ENCODE assay signal across 9 cellular contexts in the genomic region with DNA sequence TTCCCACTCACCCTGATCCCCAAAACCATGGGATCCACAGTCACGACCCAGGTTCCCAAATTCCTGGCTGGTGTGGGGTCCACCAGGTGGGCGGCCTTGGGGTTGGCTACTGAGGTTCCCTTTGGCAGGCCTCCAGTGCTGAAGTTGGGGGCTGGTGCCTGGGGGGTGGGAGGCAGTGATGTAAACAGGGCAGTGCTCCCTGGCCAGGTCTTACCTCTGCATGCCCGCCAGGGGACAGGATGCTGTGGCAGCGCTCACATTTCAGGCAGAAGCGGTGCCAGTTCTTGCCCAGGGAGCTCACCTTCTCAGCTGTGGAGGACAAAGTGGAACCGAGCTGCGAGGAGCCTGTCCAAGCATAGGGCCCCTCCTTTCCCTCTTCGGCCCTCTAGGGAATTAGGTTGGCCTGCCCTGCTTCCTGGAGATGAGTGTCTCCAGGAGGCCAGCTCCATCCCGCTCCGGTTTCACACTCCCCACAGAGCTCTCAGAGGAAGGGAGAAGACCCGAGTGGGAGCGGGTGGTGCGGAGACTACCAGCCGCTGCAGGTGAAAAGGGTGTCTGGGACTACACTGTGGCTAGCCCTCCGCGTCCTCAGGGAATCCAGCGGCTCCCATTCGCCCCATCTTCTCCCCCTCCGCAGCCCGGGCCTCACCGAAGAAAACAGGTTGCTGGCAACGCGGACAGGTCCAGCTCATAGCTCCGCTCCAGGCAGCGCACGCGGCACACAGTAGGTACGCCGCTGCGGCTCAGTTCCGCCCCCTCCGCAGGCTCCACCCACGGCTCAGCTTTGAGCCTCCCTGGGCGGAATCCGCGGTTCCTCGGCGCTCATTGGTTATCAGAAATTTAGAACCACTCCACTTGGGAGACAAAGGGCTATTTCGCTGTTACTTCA. TPM values are rescaled to one million over a fixed set of nuclear protein-coding genes. Genes with fewer than 3 reads are reported as not detected.
DNase-seq lines count a peak whose midpoint lies in the region; ATAC-seq and TF ChIP-seq lines count a peak whose summit lies in the region.
"Had no signal": no experiment of that assay in that cellular context is flagged by ENCODE, and none has a peak within 500 bp of the region (broad histone marks: within the 10 kb centered on the region; RNA-seq: fewer than 3 reads in every experiment).

A gene with protein sequence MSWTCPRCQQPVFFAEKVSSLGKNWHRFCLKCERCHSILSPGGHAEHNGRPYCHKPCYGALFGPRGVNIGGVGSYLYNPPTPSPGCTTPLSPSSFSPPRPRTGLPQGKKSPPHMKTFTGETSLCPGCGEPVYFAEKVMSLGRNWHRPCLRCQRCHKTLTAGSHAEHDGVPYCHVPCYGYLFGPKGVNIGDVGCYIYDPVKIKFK (minus strand): TSS at position 726 of the 889 bp plus-strand sequence. CDS start 34 bp downstream, at position 692.

- BruUV-seq in Calu3 (replicated peaks; lab: Mats Ljungman, UMichigan): no TSS peak

- peak; percentile 74 for TF ChIP-seq CTCF in Calu3 (IDR thresholded peaks at IDR 0.05; ENCODE audit: unreplicated experiment)
- TF ChIP-seq CTCF in cardiac muscle cell (IDR thresholded peaks at IDR 0.05; ENCODE audit: low read depth, low read length): peak; percentile 33

- peaks cover 10% of the 10 kb centered on the region for H3K4me1 Mint-ChIP-seq in Calu3 (ENCODE audit: low read depth, unreplicated experiment)

- H3K27ac Mint-ChIP-seq in Calu3 (ENCODE audit: unreplicated experiment): no peak within 1 kb of the TSS

- H3K4me1 ChIP-seq in cardiac muscle cell (ENCODE audit: low read depth): no peaks in the 10 kb centered on the region

- H3K4me3 Mint-ChIP-seq in Calu3 (ENCODE audit: low read depth, unreplicated experiment): peak within 1 kb of the TSS; percentile 74

- intact Hi-C loops in Calu3 (cut with micrococcal nuclease; ENCODE audit: unreplicated experiment): no loop called here

- H3K27me3 Mint-ChIP-seq in Calu3 (ENCODE audit: unreplicated experiment): no peaks in the 10 kb centered on the region

- peaks cover 9% of the 10 kb centered on the region for H3K36me3 Mint-ChIP-seq in Calu3 (ENCODE audit: insufficient read depth, unreplicated experiment)

- CTCF ChIA-PET in Calu3 (lab: Charles Lee): interaction anchor here (0.7 to 2.2 kb wide), 16 partner anchors 8 to 329 kb away, joined by 3 to 38 read pairs (median 4); a partner anchor contains a TSS

- in situ Hi-C loops in KBM-7 (cut with MboI; ENCODE audit: low pct_unique_long_range_greater_than_20kb, low sequenced_read_pairs): no loop called here

- H3K9me3 ChIP-seq in cardiac muscle cell (ENCODE audit: low read depth): no peaks in the 10 kb centered on the region

- ATAC-seq in GM21619 (IDR thresholded peaks at IDR 0.05; ENCODE audit: unreplicated experiment): peak; percentile 62

- no peaks in the 10 kb centered on the region for H3K36me3 ChIP-seq in cardiac muscle cell

- H3K9me3 Mint-ChIP-seq in Calu3 (ENCODE audit: low read depth, unreplicated experiment): no peaks in the 10 kb centered on the region

- DNase-seq in Calu3: peak; percentile 74
- peak; percentile 70 for DNase-seq in NCI-H526 treated with DMSO at 0.1 percent for 48 hours (lab: John Stamatoyannopoulos, UW)
- peak; percentile 83 for DNase-seq in activated effector memory CD4-positive, alpha-beta T cell treated with anti-CD3 and anti-CD28 coated beads, Interleukin-2, amount 50 U/mL, for 16 hours
- DNase-seq in cardiac muscle cell (ENCODE audit: low read depth in 1 of 2, low spot score in 1 of 2): peak; percentile 36 to 67
- peak; percentile 16 for DNase-seq in renal cortical epithelial cell (ENCODE audit: low read depth)
- no peak for DNase-seq in KBM-7
- DNase-seq in GM19240 (ENCODE audit: insufficient read length, low spot score): no peak

- H3K27me3 ChIP-seq in cardiac muscle cell: peaks cover 11% of the 10 kb centered on the region

- H3K27ac ChIP-seq in cardiac muscle cell: no peak within 1 kb of the TSS

- peak within 1 kb of the TSS; percentile 9 for H3K4me3 ChIP-seq in cardiac muscle cell

RNA-seq across cellular contexts. Expression of the gene that starts here (rescaled TPM):
- total RNA-seq in Calu3 (2022): 2.3 and 5.4 TPM in 2 replicates
- 1.4 and 5.2 TPM in 2 replicates for total RNA-seq in cardiac muscle cell
- polyA plus RNA-seq in cardiac muscle cell: 3.6 and 3.8 TPM in 2 replicates
- total RNA-seq in renal cortical epithelial cell: 0.25 TPM in 1 of 2 replicates, not detected in the other
- total RNA-seq: NCI-H460 had no signal

Comparison
In these comparisons a context has a peak if more than half of its experiments do, and no peak if none do; other contexts are left out.
1. Peak in DNase-seq in renal cortical epithelial cell; RNA of the gene not detected or under 1 TPM.
2. DNase-seq: peak in Calu3 (single experiment), NCI-H526 treated with DMSO at 0.1 percent for 48 hours (single experiment), activated effector memory CD4-positive, alpha-beta T cell treated with anti-CD3 and anti-CD28 coated beads, Interleukin-2, amount 50 U/mL, for 16 hours (single experiment) and cardiac muscle cell (2 of 2); none in KBM-7 (single experiment) and GM19240 (single experiment).